ENCODE assay signal across 17 cellular contexts in the genomic region with DNA sequence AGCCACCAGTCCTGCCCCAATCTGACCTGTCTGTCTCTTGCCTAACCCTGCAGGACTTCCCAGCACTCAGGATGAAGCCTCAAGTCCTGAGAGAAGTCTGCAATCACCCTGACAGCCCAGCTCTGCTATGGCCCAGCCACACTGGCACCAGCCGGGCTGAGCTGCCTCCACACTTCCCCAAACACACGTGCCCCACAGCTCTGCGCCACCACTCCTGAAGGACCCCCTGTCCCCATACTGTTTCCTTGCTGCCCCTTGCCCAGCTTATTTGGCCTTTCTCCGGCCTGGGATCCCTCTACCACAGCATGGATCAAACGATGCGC.
DNase-seq lines count a peak whose midpoint lies in the region; ATAC-seq, FAIRE-seq and TF ChIP-seq lines count a peak whose summit lies in the region.
"Had no signal": no experiment of that assay in that cellular context is flagged by ENCODE, and none has a peak within 500 bp of the region (broad histone marks: within the 10 kb centered on the region; RNA-seq: fewer than 3 reads in every experiment).

No MANE protein-coding gene starts in this region.

- DNase-seq in activated CD8-positive, alpha-beta memory T cell treated with anti-CD3 and anti-CD28 coated beads, Interleukin-2, amount 10 ng/mL, durations not matched to agents 7 days and 5 days: no peak
- DNase-seq in activated CD8-positive, alpha-beta memory T cell treated with anti-CD3 and anti-CD28 coated beads, Interleukin-2, amount 50 U/mL, for 4 hours: no peak
- DNase-seq in T-helper 17 cell (no peak), kidney (peak; percentile 53), mucosa of gallbladder (ENCODE audit: low spot score) (no peak), pons (ENCODE audit: low spot score) (no peak), GM12891 (ENCODE audit: insufficient read length, low spot score) (no peak)
- no peak for DNase-seq in stimulated activated effector memory CD8-positive, alpha-beta T cell treated with anti-CD3 and anti-CD28 coated beads, Interleukin-12 subunit alpha, Interleukin-12 subunit beta, amount 100 ng/mL, for 72 hours (ENCODE audit: low spot score in 2 of 2)
- DNase-seq: activated CD4-positive, alpha-beta T cell treated with anti-CD3 and anti-CD28 coated beads, Interleukin-2, amount 10 ng/mL, durations not matched to agents 7 days and 5 days; DMS79; foreskin fibroblast; NCI-H2029; NCI-H524 treated with DMSO at 0.1 percent for 48 hours; psoas muscle had no signal

- H3K9me3 Mint-ChIP-seq in activated CD8-positive, alpha-beta memory T cell treated with anti-CD3 and anti-CD28 coated beads, Interleukin-2, amount 10 ng/mL, durations not matched to agents 7 days and 5 days (ENCODE audit: low read depth): no peaks in the 10 kb centered on the region
- H3K9me3 Mint-ChIP-seq in stimulated activated effector memory CD8-positive, alpha-beta T cell treated with anti-CD3 and anti-CD28 coated beads, Interleukin-12 subunit alpha, Interleukin-12 subunit beta, amount 100 ng/mL, for 72 hours: no peaks in the 10 kb centered on the region
- H3K9me3 Mint-ChIP-seq: activated CD4-positive, alpha-beta T cell treated with anti-CD3 and anti-CD28 coated beads, Interleukin-2, amount 10 ng/mL, durations not matched to agents 7 days and 5 days had no signal

- no peak for ATAC-seq in activated CD8-positive, alpha-beta memory T cell treated with anti-CD3 and anti-CD28 coated beads, Interleukin-2, amount 10 ng/mL, durations not matched to agents 7 days and 5 days
- no peak for ATAC-seq in T-helper 17 cell
- ATAC-seq in stimulated activated effector memory CD8-positive, alpha-beta T cell treated with anti-CD3 and anti-CD28 coated beads, Interleukin-12 subunit alpha, Interleukin-12 subunit beta, amount 100 ng/mL, for 72 hours: no peak

- H3K36me3 Mint-ChIP-seq in activated CD8-positive, alpha-beta memory T cell treated with anti-CD3 and anti-CD28 coated beads, Interleukin-2, amount 10 ng/mL, durations not matched to agents 7 days and 5 days: peaks cover 32% of the 10 kb centered on the region
- peaks cover 6% of the 10 kb centered on the region for H3K36me3 Mint-ChIP-seq in T-helper 17 cell (ENCODE audit: low read depth)
- H3K36me3 Mint-ChIP-seq in stimulated activated effector memory CD8-positive, alpha-beta T cell treated with anti-CD3 and anti-CD28 coated beads, Interleukin-12 subunit alpha, Interleukin-12 subunit beta, amount 100 ng/mL, for 72 hours: peaks cover 88% of the 10 kb centered on the region

- intact Hi-C loops in kidney (cut with DNase I): no loop called here

- peak overlapping the region; percentile 7 for H3K27ac Mint-ChIP-seq in activated CD8-positive, alpha-beta memory T cell treated with anti-CD3 and anti-CD28 coated beads, Interleukin-2, amount 10 ng/mL, durations not matched to agents 7 days and 5 days
- peak overlapping the region; percentile 86 for H3K27ac Mint-ChIP-seq in T-helper 17 cell
- peak overlapping the region; percentile 69 for H3K27ac Mint-ChIP-seq in stimulated activated effector memory CD8-positive, alpha-beta T cell treated with anti-CD3 and anti-CD28 coated beads, Interleukin-12 subunit alpha, Interleukin-12 subunit beta, amount 100 ng/mL, for 72 hours
- H3K27ac Mint-ChIP-seq: activated CD4-positive, alpha-beta T cell treated with anti-CD3 and anti-CD28 coated beads, Interleukin-2, amount 10 ng/mL, durations not matched to agents 7 days and 5 days had no signal

- no peaks in the 10 kb centered on the region for H3K27me3 Mint-ChIP-seq in activated CD8-positive, alpha-beta memory T cell treated with anti-CD3 and anti-CD28 coated beads, Interleukin-2, amount 10 ng/mL, durations not matched to agents 7 days and 5 days
- no peaks in the 10 kb centered on the region for H3K27me3 Mint-ChIP-seq in T-helper 17 cell
- H3K27me3 Mint-ChIP-seq: activated CD4-positive, alpha-beta T cell treated with anti-CD3 and anti-CD28 coated beads, Interleukin-2, amount 10 ng/mL, durations not matched to agents 7 days and 5 days had no signal

- peaks cover 27% of the 10 kb centered on the region for H3K4me1 Mint-ChIP-seq in activated CD8-positive, alpha-beta memory T cell treated with anti-CD3 and anti-CD28 coated beads, Interleukin-2, amount 10 ng/mL, durations not matched to agents 7 days and 5 days
- H3K4me1 Mint-ChIP-seq in T-helper 17 cell: peaks cover 20% of the 10 kb centered on the region
- peaks cover 26% of the 10 kb centered on the region for H3K4me1 Mint-ChIP-seq in stimulated activated effector memory CD8-positive, alpha-beta T cell treated with anti-CD3 and anti-CD28 coated beads, Interleukin-12 subunit alpha, Interleukin-12 subunit beta, amount 100 ng/mL, for 72 hours

- no peak for TF ChIP-seq POLR2A in GM12891 (IDR thresholded peaks at IDR 0.05; ENCODE audit: low read depth, low read length)

- no peaks in the 10 kb centered on the region for H3K9me3 ChIP-seq in T-helper 17 cell (ENCODE audit: control insufficient read depth, low read length, poor library complexity, severe bottlenecking)
- no peaks in the 10 kb centered on the region for H3K9me3 ChIP-seq in kidney (ENCODE audit: control insufficient read depth in 1 of 2, low read length in 2 of 2)
- H3K9me3 ChIP-seq: psoas muscle, SJSA1 had no signal

- H3K4me3 Mint-ChIP-seq in activated CD8-positive, alpha-beta memory T cell treated with anti-CD3 and anti-CD28 coated beads, Interleukin-2, amount 10 ng/mL, durations not matched to agents 7 days and 5 days: no peak overlapping the region
- peak overlapping the region; percentile 52 for H3K4me3 Mint-ChIP-seq in T-helper 17 cell
- H3K4me3 Mint-ChIP-seq in stimulated activated effector memory CD8-positive, alpha-beta T cell treated with anti-CD3 and anti-CD28 coated beads, Interleukin-12 subunit alpha, Interleukin-12 subunit beta, amount 100 ng/mL, for 72 hours: no peak overlapping the region
- H3K4me3 Mint-ChIP-seq: activated CD4-positive, alpha-beta T cell treated with anti-CD3 and anti-CD28 coated beads, Interleukin-2, amount 10 ng/mL, durations not matched to agents 7 days and 5 days had no signal

- no peak overlapping the region for H3K4me3 ChIP-seq in kidney (ENCODE audit: low read length in 2 of 2)
- H3K4me3 ChIP-seq: psoas muscle, SJSA1 had no signal

- CTCF ChIA-PET in activated CD8-positive, alpha-beta memory T cell treated with anti-CD3 and anti-CD28 coated beads, Interleukin-2, amount 10 ng/mL, durations not matched to agents 7 days and 5 days (lab: Charles Lee): interaction anchor here (0.8 to 3.2 kb wide), 4 partner anchors 34 to 107 kb away, joined by 3 to 19 read pairs (median 5); no protein-coding TSS in a partner anchor

- no peak overlapping the region for H3K27ac ChIP-seq in kidney (ENCODE audit: low read depth in 2 of 2, low read length in 2 of 2)
- H3K27ac ChIP-seq: psoas muscle, SJSA1 had no signal

- H3K9ac ChIP-seq in kidney (ENCODE audit: low read length in 2 of 2): no peak overlapping the region

- H3K36me3 ChIP-seq in kidney (ENCODE audit: control insufficient read depth in 1 of 2, insufficient read depth in 2 of 2, low read length in 2 of 2): peaks cover 13 to 38% of the 10 kb centered on the region in 2 donors

- TF ChIP-seq CTCF in kidney (IDR thresholded peaks at IDR 0.05; ENCODE audit: borderline replicate concordance, extremely low read depth, insufficient read depth): no peak

- FAIRE-seq in kidney (lab: Jason Lieb, UNC) (no peak), GM12891 (lab: Jason Lieb, UNC) (no peak)
- FAIRE-seq: A204.1, TTC549 had no signal

- peaks cover 0 to 7% of the 10 kb centered on the region in 2 donors for H3K4me1 ChIP-seq in kidney (ENCODE audit: control insufficient read depth in 1 of 2, insufficient read depth in 1 of 2, low read depth in 1 of 2, low read length in 2 of 2)
- H3K4me1 ChIP-seq: SJSA1 had no signal

TF ChIP-seq in GM12891, 5 proteins besides CTCF, POLR2A, EP300 and RAD21:
- TF ChIP-seq PAX5 (IDR thresholded peaks at IDR 0.05; ENCODE audit: insufficient read depth, low read length, severe bottlenecking): no peak
- TF ChIP-seq TAF1 (IDR thresholded peaks at IDR 0.05; ENCODE audit: low read depth, low read length): no peak
- TF ChIP-seq POU2F2 (IDR thresholded peaks at IDR 0.05; ENCODE audit: low read depth, low read length): no peak
- no peak for TF ChIP-seq SPI1 (IDR thresholded peaks at IDR 0.05; ENCODE audit: low read depth, low read length)
- no peak for TF ChIP-seq POLR2AphosphoS5 (IDR thresholded peaks at IDR 0.05; ENCODE audit: low read depth, low read length)

Comparison
In these comparisons a context has a peak if more than half of its experiments do, and no peak if none do; other contexts are left out.
1. H3K27ac Mint-ChIP-seq: peak in every context shown above with its lines; median percentile 86 in T-helper 17 cell; 69 in stimulated activated effector memory CD8-positive, alpha-beta T cell treated with anti-CD3 and anti-CD28 coated beads, Interleukin-12 subunit alpha, Interleukin-12 subunit beta, amount 100 ng/mL, for 72 hours; 7 in activated CD8-positive, alpha-beta memory T cell treated with anti-CD3 and anti-CD28 coated beads, Interleukin-2, amount 10 ng/mL, durations not matched to agents 7 days and 5 days.